1 cellular context compared by ENCODE assay signal in genomic region chr1:40902634-40902897, GRCh38.
TF ChIP-seq lines count a peak whose summit lies in the region.

No MANE protein-coding gene starts in this region.

TF ChIP-seq in GM23338, 12 proteins besides CTCF, POLR2A, EP300 and RAD21:
- TF ChIP-seq ZNF462 (CRISPR knock-in tag; IDR thresholded peaks at IDR 0.05) (no peak), POLR2AphosphoS5 (IDR thresholded peaks at IDR 0.05; ENCODE audit: low read depth) (no peak), ETS1 (IDR thresholded peaks at IDR 0.05) (no peak), EZH2 (IDR thresholded peaks at IDR 0.05; ENCODE audit: low read depth, unreplicated experiment) (no peak), ZNF331 (CRISPR knock-in tag; IDR thresholded peaks at IDR 0.05; ENCODE audit: low read depth) (no peak), REST (IDR thresholded peaks at IDR 0.05; ENCODE audit: unreplicated experiment) (no peak), STAT1 (IDR thresholded peaks at IDR 0.05; ENCODE audit: unreplicated experiment) (no peak), CREB1 (CRISPR knock-in tag; IDR thresholded peaks at IDR 0.05; ENCODE audit: low read depth) (no peak), JUNB (IDR thresholded peaks at IDR 0.05; ENCODE audit: unreplicated experiment) (no peak), ZNF114 (CRISPR knock-in tag; IDR thresholded peaks at IDR 0.05) (no peak), NANOG (IDR thresholded peaks at IDR 0.05; ENCODE audit: borderline replicate concordance) (no peak), EZH2phosphoT487 (IDR thresholded peaks at IDR 0.05; ENCODE audit: unreplicated experiment) (no peak)
